1 cellular context compared by ENCODE assay signal in the genomic region with DNA sequence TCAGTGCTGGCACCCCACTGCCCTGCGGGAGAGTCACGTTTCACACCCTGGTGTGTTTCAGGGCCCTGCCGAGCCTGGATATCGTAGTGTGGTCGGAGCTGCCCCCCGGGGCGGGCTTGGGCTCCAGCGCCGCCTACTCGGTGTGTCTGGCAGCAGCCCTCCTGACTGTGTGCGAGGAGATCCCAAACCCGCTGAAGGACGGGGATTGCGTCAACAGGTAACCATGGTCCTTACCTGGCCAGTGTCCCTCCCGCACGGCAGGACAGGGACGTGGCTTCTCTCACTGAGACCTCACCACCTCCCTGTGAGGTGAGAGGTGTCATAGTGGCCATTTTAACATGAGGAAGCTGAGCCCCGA.
TF ChIP-seq lines count a peak whose summit lies in the region.

No MANE protein-coding gene starts in this region.

TF ChIP-seq in HepG2, 621 proteins besides CTCF, POLR2A, EP300 and RAD21:
- TF ChIP-seq ZFP36 (IDR thresholded peaks at IDR 0.05; ENCODE audit: borderline replicate concordance, low read depth, low read length, partially characterized antibody) (no peak), RBFOX2 (IDR thresholded peaks at IDR 0.05; ENCODE audit: low read depth, low read length) (0 out of 2 replicates have a peak, but pooled peaks have one; percentile 39)
TF ChIP-seq in HepG2: peak in this region for 1.
